14 cellular contexts compared by ENCODE assay signal in the genomic region with DNA sequence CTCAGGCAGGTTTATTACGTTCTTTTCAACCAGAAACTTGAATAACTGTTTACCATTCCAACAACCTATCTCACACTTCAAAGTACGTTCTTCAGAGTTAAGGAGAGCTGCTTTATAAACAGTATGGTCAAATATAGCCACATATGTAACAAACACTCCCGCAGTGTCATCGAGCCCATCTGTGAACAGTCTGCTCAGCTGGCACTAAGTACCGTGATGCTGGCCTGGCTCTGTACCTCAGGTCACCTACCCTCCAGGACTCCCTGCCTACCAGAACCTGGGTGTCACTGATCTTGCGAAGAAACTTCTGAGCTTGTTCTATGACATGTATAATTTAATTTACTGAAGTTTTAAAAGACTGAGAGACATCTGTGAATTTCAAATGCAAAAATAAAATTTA.
DNase-seq lines count a peak whose midpoint lies in the region; ATAC-seq and TF ChIP-seq lines count a peak whose summit lies in the region.
"Had no signal": no experiment of that assay in that cellular context is flagged by ENCODE, and none has a peak within 500 bp of the region (broad histone marks: within the 10 kb centered on the region; RNA-seq: fewer than 3 reads in every experiment).

No MANE protein-coding gene starts in this region.

- peaks cover 0 to 3% (median 0%) of the 10 kb centered on the region in 9 donors for H3K4me1 ChIP-seq in heart right ventricle
- H3K4me1 ChIP-seq in mesenchymal stem cell (ENCODE audit: control insufficient read depth, insufficient read depth, low read depth, low read length), result peaks cover 4% of the 10 kb centered on the region
- H3K4me1 ChIP-seq: BE2C had no signal

- WGBS in heart right ventricle, 2 donors, result 52 to 70% methylated on average over 6 of the region's 6 CpGs
- WGBS in mesenchymal stem cell, result 57% methylated on average over 5 of the region's 6 CpGs

- no peak for DNase-seq in heart right ventricle
- no peak for DNase-seq in cardiac septum (ENCODE audit: low spot score)
- DNase-seq in NCI-H510A (lab: John Stamatoyannopoulos, UW), result peak; percentile 31
- peak; percentile 30 for DNase-seq in mesenchymal stem cell
- no peak for DNase-seq in NCI-H774 (lab: John Stamatoyannopoulos, UW)
- DNase-seq: BE2C; CD4-positive, alpha-beta memory T cell; DND-41; GF-D8 had no signal

- H3K27me3 ChIP-seq in heart right ventricle, result no peaks in the 10 kb centered on the region
- H3K27me3 ChIP-seq in mesenchymal stem cell (ENCODE audit: control insufficient read depth in 1 of 2, insufficient read depth in 1 of 2, low read length in 2 of 2), result no peaks in the 10 kb centered on the region
- H3K27me3 ChIP-seq: BE2C had no signal

- H3K9me3 ChIP-seq in heart right ventricle (no peaks in the 10 kb centered on the region), mesenchymal stem cell (ENCODE audit: control insufficient read depth, low read length) (no peaks in the 10 kb centered on the region)
- H3K9me3 ChIP-seq: A549, BE2C had no signal

- H4K91ac ChIP-seq in mesenchymal stem cell (ENCODE audit: low read length), result no peak overlapping the region

- no peak overlapping the region for H3K4ac ChIP-seq in mesenchymal stem cell (ENCODE audit: low read depth in 1 of 2, low read length in 2 of 2)

- H2AFZ ChIP-seq in mesenchymal stem cell (ENCODE audit: low read depth, low read length), result no peak overlapping the region

- no peak overlapping the region for H3K18ac ChIP-seq in mesenchymal stem cell (ENCODE audit: low read depth in 1 of 2, low read length in 2 of 2)

- no peak overlapping the region for H3K14ac ChIP-seq in mesenchymal stem cell (ENCODE audit: low read length in 2 of 2)

- no peak overlapping the region for H3K4me2 ChIP-seq in mesenchymal stem cell (ENCODE audit: low read length, poor library complexity, severe bottlenecking)
- H3K4me2 ChIP-seq: A549 had no signal

- H2AK5ac ChIP-seq in mesenchymal stem cell (ENCODE audit: low read length, severe bottlenecking), result no peak overlapping the region

- H3K27ac ChIP-seq in heart right ventricle (no peak overlapping the region), mesenchymal stem cell (ENCODE audit: low read length, poor library complexity, severe bottlenecking) (no peak overlapping the region)
- H3K27ac ChIP-seq: A549, C4-2B had no signal

- H2BK120ac ChIP-seq in mesenchymal stem cell (ENCODE audit: low read depth, low read length), result no peak overlapping the region

- H4K8ac ChIP-seq in mesenchymal stem cell (ENCODE audit: low read length), result no peak overlapping the region

- no peak overlapping the region for H2BK15ac ChIP-seq in mesenchymal stem cell (ENCODE audit: low read depth, poor library complexity, severe bottlenecking)

- H3K4me3 ChIP-seq in heart right ventricle (no peak overlapping the region), mesenchymal stem cell (ENCODE audit: insufficient read depth in 1 of 2, low read depth in 1 of 2, low read length in 2 of 2) (no peak overlapping the region)
- H3K4me3 ChIP-seq: A549 had no signal

- peaks cover 10% of the 10 kb centered on the region for H3K79me1 ChIP-seq in mesenchymal stem cell (replicated peaks; ENCODE audit: low read length, poor library complexity, severe bottlenecking)

- H3K9ac ChIP-seq in mesenchymal stem cell (ENCODE audit: low read length), result no peak overlapping the region

- intact Hi-C loops in heart right ventricle (cut with DNase I), result loop anchor here in 1 of 10 donors (5.0 kb wide), 1 partner anchor 185 kb away; no protein-coding TSS in a partner anchor
- intact Hi-C loops in cardiac septum (cut with DNase I), result no loop called here

- ATAC-seq in heart right ventricle (peak in 5 of 8 donors; percentile 46 to 80 (median 54)), GM21576 (IDR thresholded peaks at IDR 0.05; ENCODE audit: unreplicated experiment) (no peak), GM21717 (IDR thresholded peaks at IDR 0.05; ENCODE audit: unreplicated experiment) (no peak)
- ATAC-seq: A549, HCT116 had no signal

- H2BK12ac ChIP-seq in mesenchymal stem cell (ENCODE audit: low read length in 2 of 2), result no peak overlapping the region

- no peak overlapping the region for H2BK5ac ChIP-seq in mesenchymal stem cell (ENCODE audit: low read depth, low read length, poor library complexity, severe bottlenecking)

- no peak overlapping the region for H3K23ac ChIP-seq in mesenchymal stem cell (ENCODE audit: low read length in 2 of 2)

- H3K36me3 ChIP-seq in heart right ventricle, result peaks cover 0 to 29% (median 0%) of the 10 kb centered on the region in 9 donors
- H3K36me3 ChIP-seq in mesenchymal stem cell (ENCODE audit: control insufficient read depth in 1 of 2, insufficient read depth in 2 of 2, low read depth in 1 of 2, low read length in 2 of 2), result peaks cover 14 to 30% of the 10 kb centered on the region in 2 experiments
- H3K36me3 ChIP-seq: BE2C had no signal

- no peak for TF ChIP-seq CTCF in heart right ventricle (IDR thresholded peaks at IDR 0.05)

Comparison
In these comparisons a context has a peak if more than half of its experiments do, and no peak if none do; other contexts are left out.
1. ATAC-seq: peak in heart right ventricle (5 of 8); none in GM21576 (single experiment) and GM21717 (single experiment).
2. DNase-seq: peak in NCI-H510A (single experiment) and mesenchymal stem cell (single experiment); none in heart right ventricle (0 of 2), cardiac septum (single experiment) and NCI-H774 (single experiment).